Comparison of ENCODE assay signal across 14 cellular contexts in genomic region chr3:43709022-43709421, GRCh38. TPM values are rescaled to one million over a fixed set of nuclear protein-coding genes. Genes with fewer than 3 reads are reported as not detected.
DNase-seq lines count a peak whose midpoint lies in the region; ATAC-seq, FAIRE-seq and TF ChIP-seq lines count a peak whose summit lies in the region.
"Had no signal": no experiment of that assay in that cellular context is flagged by ENCODE, and none has a peak within 500 bp of the region (broad histone marks: within the 10 kb centered on the region; RNA-seq: fewer than 3 reads in every experiment).

No MANE protein-coding gene starts in this region.

- WGBS in K562 (ENCODE audit: insufficient coverage, low coverage, missing lambda C conversion rate), result 87% methylated on average over 1 of the region's 1 CpG
- 5% methylated on average over 1 of the region's 1 CpG for WGBS in right lobe of liver (ENCODE audit: insufficient coverage, low coverage, low lambda C conversion rate, missing lambda C conversion rate)

- no peak overlapping the region for H3K4me3 Mint-ChIP-seq in CD4-positive, alpha-beta T cell
- H3K4me3 Mint-ChIP-seq: activated naive CD4-positive, alpha-beta T cell treated with anti-CD3 and anti-CD28 coated beads, Interleukin-2, amount 50 U/mL, for 24 hours; T-helper 17 cell had no signal

- no peak for TF ChIP-seq POLR2A in K562 (conservative IDR thresholded peaks at IDR 0.05)
- TF ChIP-seq POLR2A in right lobe of liver (IDR thresholded peaks at IDR 0.05), result no peak

- no peak for TF ChIP-seq RAD21 in K562 (CRISPR knock-in tag; conservative IDR thresholded peaks at IDR 0.05 in 1 of 2, IDR thresholded peaks at IDR 0.05 in 1 of 2)

- intact Hi-C loops in K562 (cut with micrococcal nuclease), result no loop called here
- intact Hi-C loops in right lobe of liver (cut with DNase I), result no loop called here
- intact Hi-C loops in CD4-positive, alpha-beta T cell (cut with DNase I, micrococcal nuclease), result no loop called here

- BruUV-seq in K562 (replicated peaks; lab: Mats Ljungman, UMichigan), result TSS peak; percentile 1

- H3K4me1 Mint-ChIP-seq in CD4-positive, alpha-beta T cell (ENCODE audit: low read depth), result no peaks in the 10 kb centered on the region

- CTCF ChIA-PET in K562 (lab: Yijun Ruan, JAX; ENCODE audit: low intra/inter-chr PET ratio), result no interaction called here
- CTCF ChIA-PET in CD4-positive, alpha-beta T cell (lab: Charles Lee), result no interaction called here

- H3K9me3 ChIP-seq in K562 (replicated peaks; ENCODE audit: control insufficient read depth, insufficient read depth, low read depth, low read length), result no peaks in the 10 kb centered on the region
- H3K9me3 ChIP-seq in right lobe of liver, result no peaks in the 10 kb centered on the region
- no peaks in the 10 kb centered on the region for H3K9me3 ChIP-seq in CD4-positive, alpha-beta T cell (ENCODE audit: control insufficient read depth, low read length)

- H3K36me3 ChIP-seq in K562 (ENCODE audit: control insufficient read depth, insufficient read depth, low read length), result peaks cover 91% of the 10 kb centered on the region
- peaks cover 0 to 16% (median 2%) of the 10 kb centered on the region in 4 donors for H3K36me3 ChIP-seq in right lobe of liver

- no peaks in the 10 kb centered on the region for H3K9me3 Mint-ChIP-seq in CD4-positive, alpha-beta T cell
- H3K9me3 Mint-ChIP-seq: activated naive CD4-positive, alpha-beta T cell treated with anti-CD3 and anti-CD28 coated beads, Interleukin-2, amount 50 U/mL, for 24 hours had no signal

- no peak for FAIRE-seq in K562 (lab: Jason Lieb, UNC)
- FAIRE-seq: G401.6 had no signal

- no peaks in the 10 kb centered on the region; the same call in 1 of the 2 replicates for H4K20me1 ChIP-seq in K562 (replicated peaks; ENCODE audit: control insufficient read depth, insufficient read depth, low read length)

- no peak overlapping the region for H3K27ac Mint-ChIP-seq in CD4-positive, alpha-beta T cell
- H3K27ac Mint-ChIP-seq: activated naive CD4-positive, alpha-beta T cell treated with anti-CD3 and anti-CD28 coated beads, Interleukin-2, amount 50 U/mL, for 24 hours; T-helper 17 cell had no signal

- no peak overlapping the region for H3K9ac ChIP-seq in K562 (ENCODE audit: insufficient read depth in 1 of 2, low read depth in 2 of 2, low read length in 2 of 2)

- POLR2A ChIA-PET in K562 (lab: Yijun Ruan, JAX), result no interaction called here
- POLR2A ChIA-PET in CD4-positive, alpha-beta T cell (lab: Charles Lee), result no interaction called here

- no peak for TF ChIP-seq CTCF in K562 (IDR thresholded peaks at IDR 0.05 in 2 of 3, conservative IDR thresholded peaks at IDR 0.05 in 1 of 3; ENCODE audit: insufficient read depth in 2 of 3, low read depth in 1 of 3, low read length in 3 of 3)
- no peak for TF ChIP-seq CTCF in right lobe of liver (IDR thresholded peaks at IDR 0.05)
- no peak for TF ChIP-seq CTCF in CD4-positive, alpha-beta T cell (IDR thresholded peaks at IDR 0.05)

- H3K36me3 Mint-ChIP-seq in CD4-positive, alpha-beta T cell (ENCODE audit: low read depth), result peaks cover 33% of the 10 kb centered on the region

- ATAC-seq in K562, result no peak
- ATAC-seq in right lobe of liver, result peak; percentile 72 to 92 (median 83)
- no peak for ATAC-seq in CD4-positive, alpha-beta T cell (ENCODE audit: poor library complexity)
- ATAC-seq: T-helper 17 cell had no signal

- no peak overlapping the region for H3K4me2 ChIP-seq in K562 (ENCODE audit: insufficient read depth, low read length)

- H3K9me1 ChIP-seq in K562 (ENCODE audit: control insufficient read depth, insufficient read depth, low read length), result no peaks in the 10 kb centered on the region

- DNase-seq in AG08395 (ENCODE audit: low spot score) (peak; percentile 33), LHCN-M2 (ENCODE audit: low read depth) (peak; percentile 74), K562 (ENCODE audit: extremely low read depth in 1 of 4, low spot score in 3 of 4) (no peak), right lobe of liver (no peak), activated gamma-delta T cell (lab: John Stamatoyannopoulos, UW) (no peak), COLO829 (ENCODE audit: low spot score) (no peak)
- DNase-seq in activated T-cell treated with anti-CD3 and anti-CD28 coated beads, Interleukin-2, amount 50 U/mL, for 1 hour, result no peak
- DNase-seq in CD4-positive, alpha-beta T cell, result no peak
- DNase-seq: activated CD8-positive, alpha-beta memory T cell treated with anti-CD3 and anti-CD28 coated beads for 24 hours; NCI-H146; NCI-H82; T-helper 17 cell had no signal

- H2AFZ ChIP-seq in K562 (ENCODE audit: low read depth, low read length), result no peak overlapping the region

- no peak overlapping the region for H3K4me3 ChIP-seq in K562
- H3K4me3 ChIP-seq in right lobe of liver, result no peak overlapping the region

- no peaks in the 10 kb centered on the region for H3K27me3 ChIP-seq in K562 (ENCODE audit: control insufficient read depth in 2 of 2, insufficient read depth in 2 of 2, low read length in 2 of 2)
- H3K27me3 ChIP-seq in right lobe of liver, result no peaks in the 10 kb centered on the region
- H3K27me3 ChIP-seq in CD4-positive, alpha-beta T cell (ENCODE audit: control insufficient read depth, insufficient read depth, low read length), result no peaks in the 10 kb centered on the region

- H3K27ac ChIP-seq in K562 (ENCODE audit: extremely low read depth, low read depth, low read length) (no peak overlapping the region), right lobe of liver (no peak overlapping the region)
- no peak overlapping the region for H3K27ac ChIP-seq in CD4-positive, alpha-beta T cell (ENCODE audit: low read depth, low read length)

- H3K4me1 ChIP-seq in K562 (replicated peaks in 1 of 2; ENCODE audit: control insufficient read depth in 2 of 2, insufficient read depth in 2 of 2, low read length in 2 of 2), result no peaks in the 10 kb centered on the region
- H3K4me1 ChIP-seq in right lobe of liver, result peaks cover 0 to 24% (median 6%) of the 10 kb centered on the region in 4 donors

- in situ Hi-C loops in K562 (cut with MboI), result no loop called here

- TF ChIP-seq EP300 in K562 (IDR thresholded peaks at IDR 0.05; ENCODE audit: low read length), result no peak

- H3K27me3 Mint-ChIP-seq in CD4-positive, alpha-beta T cell, result no peaks in the 10 kb centered on the region
- H3K27me3 Mint-ChIP-seq: activated naive CD4-positive, alpha-beta T cell treated with anti-CD3 and anti-CD28 coated beads, Interleukin-2, amount 50 U/mL, for 24 hours; T-helper 17 cell had no signal

- H3K79me2 ChIP-seq in K562 (ENCODE audit: control insufficient read depth, insufficient read depth, low read length), result peaks cover 21% of the 10 kb centered on the region; the same call in 2 of the 3 replicates

TF ChIP-seq in K562, 482 proteins besides CTCF, POLR2A, EP300 and RAD21 (continues in another document):
- TF ChIP-seq CEBPB (tag; IDR thresholded peaks at IDR 0.05) (peak; percentile 92), MTF1 (CRISPR knock-in tag; IDR thresholded peaks at IDR 0.05; ENCODE audit: borderline replicate concordance) (no peak), RNF219 (CRISPR knock-in tag; IDR thresholded peaks at IDR 0.05) (no peak), ZNF354B (CRISPR knock-in tag; IDR thresholded peaks at IDR 0.05) (no peak), CEBPG (CRISPR knock-in tag; IDR thresholded peaks at IDR 0.05) (no peak), CEBPG (tag; conservative IDR thresholded peaks at IDR 0.05 in 1 of 2, IDR thresholded peaks at IDR 0.05 in 1 of 2) (peak; percentile 50 to 78), FOXP1 (CRISPR knock-in tag; IDR thresholded peaks at IDR 0.05) (no peak), C11orf30 (IDR thresholded peaks at IDR 0.05; ENCODE audit: low read depth) (no peak)

RNA-seq across cellular contexts. Expression of gene ABHD5, which starts 18.3 kb away (rescaled TPM):
- total RNA-seq in LHCN-M2 (2014; rRNA removed), result 32.3 and 34.6 TPM in 2 replicates
- 25.4 TPM for polyA plus RNA-seq in LHCN-M2 (2012)
- total RNA-seq in K562 (2011; cell fraction: chromatin; rRNA removed; ENCODE audit: low replicate concordance), result 63.4 and 187 TPM in 2 replicates
- total RNA-seq in K562 (2011; cell fraction: nucleolus; rRNA removed), result 28.0 and 52.1 TPM in 2 replicates
- 79.9 and 117 TPM in 2 replicates for total RNA-seq in K562 (2011; cell fraction: nucleoplasm; rRNA removed)
- 27.8 and 33.4 TPM in 2 replicates for total RNA-seq in K562 (2014; rRNA removed)
- 58.9 and 61.4 TPM in 2 replicates for total RNA-seq in K562 (2014; rRNA removed; fragmentation: Illumina TruSeq; extraction: Trizol)
- 49.1 and 50.4 TPM in 2 replicates for total RNA-seq in K562 (2015; rRNA removed; fragmentation: Illumina TruSeq; extraction: Trizol)
- 39.9 and 40.7 TPM in 2 replicates for total RNA-seq in K562 (2021)
- polyA plus RNA-seq in K562 (2011; rRNA removed), result 53.9 and 58.8 TPM in 2 replicates
- 23.6 and 36.2 TPM in 2 replicates for polyA plus RNA-seq in K562 (2011; cell fraction: cytosol; rRNA removed)
- polyA plus RNA-seq in K562 (2011; cell fraction: nucleus; rRNA removed), result 34.3 and 51.7 TPM in 2 replicates
- 33.9 and 40.6 TPM in 2 replicates for polyA plus RNA-seq in K562 (2012)
- polyA plus RNA-seq in K562 (2014; fragmentation: Illumina TruSeq; extraction: Trizol), result 55.0 and 61.7 TPM in 2 replicates
- 10 to 100 TPM; 31.9 to 35.0 TPM for polyA plus RNA-seq in K562 (2014; fragmentation: Nextera tagmentation; extraction: Ambion mirVana)
- 37.5 and 38.1 TPM in 2 replicates for polyA plus RNA-seq in K562 (2014; rRNA removed)
- 62.2 and 80.3 TPM in 2 replicates for polyA minus RNA-seq in K562 (2011; rRNA and poly(A)+ RNA removed)
- 18.8 and 25.4 TPM in 2 replicates for polyA minus RNA-seq in K562 (2011; cell fraction: cytosol; rRNA and poly(A)+ RNA removed)
- polyA minus RNA-seq in K562 (2011; cell fraction: nucleus; rRNA and poly(A)+ RNA removed), result 36.4 and 64.4 TPM in 2 replicates
- 10 to 100 TPM; 10.8 to 23.0 (median 14.6) TPM for total RNA-seq in right lobe of liver
- total RNA-seq in CD4-positive, alpha-beta T cell, result 1 to 10 TPM; 6.4 to 9.3 TPM

Comparison
In these comparisons a context has a peak if more than half of its experiments do, and no peak if none do; other contexts are left out.
1. DNase-seq: peak in AG08395 (single experiment) and LHCN-M2 (single experiment); none in K562 (0 of 4), right lobe of liver (0 of 3), activated gamma-delta T cell (single experiment), activated T-cell treated with anti-CD3 and anti-CD28 coated beads, Interleukin-2, amount 50 U/mL, for 1 hour (single experiment), COLO829 (single experiment) and CD4-positive, alpha-beta T cell (0 of 10).
2. ATAC-seq: peak in right lobe of liver (4 of 4); none in K562 (single experiment) and CD4-positive, alpha-beta T cell (single experiment).